Comparison of ENCODE assay signal across 8 cellular contexts in the genomic region with DNA sequence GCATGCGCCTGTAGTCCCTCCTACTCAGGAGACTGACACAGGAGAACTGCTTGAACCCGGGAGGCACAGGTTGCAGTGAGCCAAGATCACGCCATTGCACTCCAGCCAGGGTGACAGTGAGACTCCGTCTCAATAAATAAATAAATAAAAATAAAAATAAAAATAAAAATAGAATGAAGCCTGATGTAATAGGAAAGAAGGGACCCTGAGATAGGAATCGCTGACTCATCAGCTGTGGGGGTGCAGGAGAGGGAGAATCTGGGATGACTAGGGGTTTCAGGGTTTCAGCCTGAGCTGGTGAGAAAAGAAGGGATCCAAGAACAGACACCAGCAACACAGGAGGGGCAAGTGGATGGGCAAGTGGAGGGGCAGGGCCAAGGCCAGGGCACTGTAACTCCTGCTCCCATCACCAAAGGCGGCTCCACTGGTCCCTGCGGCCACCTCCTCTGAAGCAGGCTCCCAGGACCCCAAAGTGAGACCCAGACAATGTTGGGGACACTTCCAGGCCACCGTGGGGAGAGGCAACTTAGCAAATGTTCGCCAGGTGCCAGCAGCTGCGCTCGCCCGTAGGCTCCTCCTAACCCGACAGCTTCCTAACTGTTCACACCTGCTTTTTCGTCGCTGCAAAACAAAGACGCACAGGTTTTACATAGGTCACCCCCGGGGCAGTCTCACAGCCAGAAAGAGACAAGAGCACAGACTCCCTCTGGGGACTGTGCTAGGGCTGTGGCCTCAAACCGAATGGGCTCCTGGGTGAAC. TPM values are rescaled to one million over a fixed set of nuclear protein-coding genes. Genes with fewer than 3 reads are reported as not detected.
DNase-seq lines count a peak whose midpoint lies in the region; ATAC-seq and TF ChIP-seq lines count a peak whose summit lies in the region.

No MANE protein-coding gene starts in this region.

- H3K4me1 ChIP-seq in CD8-positive, alpha-beta T cell (ENCODE audit: insufficient read depth, low read length) = peaks cover 39% of the 10 kb centered on the region
- H3K4me1 ChIP-seq in stomach smooth muscle (ENCODE audit: control insufficient read depth, insufficient read depth, low read length) = peaks cover 34% of the 10 kb centered on the region

- H3K4me3 ChIP-seq in CD8-positive, alpha-beta T cell (ENCODE audit: low read depth, low read length) = peak overlapping the region; percentile 94
- H3K4me3 ChIP-seq in iPS-11a (ENCODE audit: low read depth, low read length) (peak overlapping the region; percentile 95), stomach smooth muscle (ENCODE audit: low read length in 2 of 2) (peak overlapping the region; percentile 73 to 93)

- H3K36me3 ChIP-seq in CD8-positive, alpha-beta T cell (ENCODE audit: insufficient read depth, low read length) = peaks cover 4% of the 10 kb centered on the region
- peaks cover 0 to 3% of the 10 kb centered on the region in 2 donors for H3K36me3 ChIP-seq in stomach smooth muscle (ENCODE audit: control insufficient read depth in 2 of 2, insufficient read depth in 2 of 2, low read length in 2 of 2)

- ATAC-seq in CD8-positive, alpha-beta T cell = no peak
- ATAC-seq in HG03135 (IDR thresholded peaks at IDR 0.05; ENCODE audit: unreplicated experiment) (peak; percentile 12), activated B cell treated with CpG ODN at 0.5 μM for 24 hours (ENCODE audit: low read depth) (no peak), HG02678 (IDR thresholded peaks at IDR 0.05; ENCODE audit: unreplicated experiment) (no peak), GM21528 (IDR thresholded peaks at IDR 0.05; ENCODE audit: low FRiP score, unreplicated experiment) (no peak)

- H3K4me1 Mint-ChIP-seq in CD8-positive, alpha-beta T cell (ENCODE audit: low read depth) = peaks cover 52% of the 10 kb centered on the region
- peaks cover 67% of the 10 kb centered on the region for H3K4me1 Mint-ChIP-seq in activated B cell treated with CpG ODN at 0.5 μM for 24 hours

- no peaks in the 10 kb centered on the region for H3K27me3 ChIP-seq in CD8-positive, alpha-beta T cell (ENCODE audit: insufficient read depth, low read length)
- H3K27me3 ChIP-seq in stomach smooth muscle (ENCODE audit: control insufficient read depth in 1 of 2, insufficient read depth in 2 of 2, low read length in 2 of 2) = no peaks in the 10 kb centered on the region

- CTCF ChIA-PET in CD8-positive, alpha-beta T cell (lab: Charles Lee) = interaction anchor here (0.7 to 1.3 kb wide), 3 partner anchors 99 to 207 kb away, joined by 3 read pairs; no protein-coding TSS in a partner anchor
- CTCF ChIA-PET in activated B cell treated with CpG ODN at 0.5 μM for 24 hours (lab: Charles Lee) = interaction anchor here (0.6 to 2.3 kb wide), 4 partner anchors 53 to 302 kb away, joined by 3 to 9 read pairs (median 3); no protein-coding TSS in a partner anchor

- H3K27me3 Mint-ChIP-seq in CD8-positive, alpha-beta T cell (ENCODE audit: low read depth) = no peaks in the 10 kb centered on the region
- no peaks in the 10 kb centered on the region for H3K27me3 Mint-ChIP-seq in activated B cell treated with CpG ODN at 0.5 μM for 24 hours

- intact Hi-C loops in CD8-positive, alpha-beta T cell (cut with DNase I, micrococcal nuclease) = loop anchor here (2.0 to 10.0 kb wide), 4 partner anchors 111 to 1949 kb away; a partner anchor contains a TSS
- intact Hi-C loops in activated B cell treated with CpG ODN at 0.5 μM for 24 hours (cut with micrococcal nuclease) = loop anchor here (2.0 kb wide), 4 partner anchors 37 to 209 kb away; no protein-coding TSS in a partner anchor

- H3K27ac ChIP-seq in CD8-positive, alpha-beta T cell (ENCODE audit: low read depth, low read length) = peak overlapping the region; percentile 85
- H3K27ac ChIP-seq in stomach smooth muscle (ENCODE audit: low read length) = peak overlapping the region; percentile 66

- H3K4me3 Mint-ChIP-seq in CD8-positive, alpha-beta T cell = peak overlapping the region; percentile 93
- peak overlapping the region; percentile 99 for H3K4me3 Mint-ChIP-seq in activated B cell treated with CpG ODN at 0.5 μM for 24 hours

- peak overlapping the region; percentile 98 for H3K27ac Mint-ChIP-seq in CD8-positive, alpha-beta T cell
- peak overlapping the region; percentile 97 for H3K27ac Mint-ChIP-seq in activated B cell treated with CpG ODN at 0.5 μM for 24 hours

- H3K9ac ChIP-seq in stomach smooth muscle (ENCODE audit: low read length in 2 of 2) = peak overlapping the region; percentile 40 to 81

- peaks cover 53% of the 10 kb centered on the region for H3K36me3 Mint-ChIP-seq in CD8-positive, alpha-beta T cell
- H3K36me3 Mint-ChIP-seq in activated B cell treated with CpG ODN at 0.5 μM for 24 hours (ENCODE audit: low read depth) = peaks cover 39% of the 10 kb centered on the region

- POLR2A ChIA-PET in CD8-positive, alpha-beta T cell (lab: Charles Lee) = interaction anchor here (0.9 to 4.4 kb wide), 5 partner anchors 8 to 193 kb away, joined by 4 to 41 read pairs (median 5); a partner anchor contains a TSS
- POLR2A ChIA-PET in activated B cell treated with CpG ODN at 0.5 μM for 24 hours (lab: Charles Lee) = interaction anchor here (0.9 to 2.2 kb wide), 9 partner anchors 36 to 231 kb away, joined by 3 to 15 read pairs (median 5); a partner anchor contains a TSS

- TF ChIP-seq CTCF in CD8-positive, alpha-beta T cell (IDR thresholded peaks at IDR 0.05) = no peak
- TF ChIP-seq CTCF in activated B cell treated with CpG ODN at 0.5 μM for 24 hours (IDR thresholded peaks at IDR 0.05) = no peak

- H3K9me3 ChIP-seq in CD8-positive, alpha-beta T cell (ENCODE audit: low read length) = no peaks in the 10 kb centered on the region
- H3K9me3 ChIP-seq in stomach smooth muscle (ENCODE audit: control insufficient read depth in 2 of 2, low read length in 2 of 2) = no peaks in the 10 kb centered on the region

- DNase-seq in CD8-positive, alpha-beta T cell = peak in 1 of 7 experiments; percentile 38
- DNase-seq in activated B cell treated with CpG ODN at 0.5 μM for 24 hours (peak; percentile 28), retina (no peak)

- H3K9me3 Mint-ChIP-seq in CD8-positive, alpha-beta T cell = no peaks in the 10 kb centered on the region
- no peaks in the 10 kb centered on the region for H3K9me3 Mint-ChIP-seq in activated B cell treated with CpG ODN at 0.5 μM for 24 hours

RNA-seq across cellular contexts. Expression of a gene that starts 1.2 kb away (rescaled TPM):
- total RNA-seq in CD8-positive, alpha-beta T cell = 10 to 100 TPM; 29.3 to 33.9 TPM
- total RNA-seq in activated B cell treated with CpG ODN at 0.5 μM for 24 hours = 15.8 and 17.8 TPM in 2 replicates

RNA-seq across cellular contexts. Expression of a gene that starts 1.5 kb away (rescaled TPM):
- 100 to 1,000 TPM; 221 to 238 TPM for total RNA-seq in CD8-positive, alpha-beta T cell
- 217 and 239 TPM in 2 replicates for total RNA-seq in activated B cell treated with CpG ODN at 0.5 μM for 24 hours

RNA-seq across cellular contexts. Expression of a gene that starts 47.4 kb away (rescaled TPM):
- total RNA-seq in CD8-positive, alpha-beta T cell = under 1 TPM; 0.25 to 0.43 TPM
- total RNA-seq in activated B cell treated with CpG ODN at 0.5 μM for 24 hours = 1.7 and 1.8 TPM in 2 replicates
